Comparison of ENCODE assay signal across 21 cellular contexts in genomic region chr1:38740543-38740942, GRCh38.
A peak's percentile ranks its signal among the peaks of the same experiment; 100 is the strongest.
DNase-seq lines count a peak whose midpoint lies in the region; TF ChIP-seq lines count a peak whose summit lies in the region.
"Had no signal": no experiment of that assay in that cellular context is flagged by ENCODE, and none has a peak within 500 bp of the region (broad histone marks: within the 10 kb centered on the region; RNA-seq: fewer than 3 reads in every experiment).

No MANE protein-coding gene starts in this region.

- H3K4me1 ChIP-seq in GM23248 (ENCODE audit: insufficient read depth) (no peaks in the 10 kb centered on the region), SJCRH30 (peaks cover 32% of the 10 kb centered on the region), neuronal stem cell (ENCODE audit: control insufficient read depth in 2 of 2, insufficient read depth in 1 of 2, low read depth in 1 of 2, low read length in 2 of 2) (peaks cover 0 to 6% of the 10 kb centered on the region in 2 donors)
- H3K4me1 ChIP-seq: breast epithelium, parathyroid adenoma, thyroid gland had no signal

- no peak overlapping the region for H4K91ac ChIP-seq in neuronal stem cell (ENCODE audit: low read depth, low read length, poor library complexity)

- H3K9me2 ChIP-seq in GM23248 (ENCODE audit: insufficient read depth) = no peaks in the 10 kb centered on the region

- no peak overlapping the region for H3K14ac ChIP-seq in neuronal stem cell (ENCODE audit: low read length)

- no peaks in the 10 kb centered on the region for H4K20me1 ChIP-seq in GM23248 (ENCODE audit: insufficient read depth)

- H3K4ac ChIP-seq in neuronal stem cell (ENCODE audit: low read length) = no peak overlapping the region

- no peak overlapping the region for H2BK120ac ChIP-seq in neuronal stem cell (ENCODE audit: low read depth, low read length)

- no peaks in the 10 kb centered on the region for H3K9me3 ChIP-seq in GM23248 (ENCODE audit: low read depth)
- no peaks in the 10 kb centered on the region for H3K9me3 ChIP-seq in SJCRH30 (replicated peaks)
- no peaks in the 10 kb centered on the region for H3K9me3 ChIP-seq in neuronal stem cell (replicated peaks in 1 of 2; ENCODE audit: control insufficient read depth in 2 of 2, insufficient read depth in 1 of 2, low read depth in 1 of 2, low read length in 2 of 2)
- H3K9me3 ChIP-seq: breast epithelium, thyroid gland had no signal

- 23 to 33% methylated on average over 7 of the region's 7 CpGs for WGBS in GM23248 (ENCODE audit: low coverage in 1 of 2, low lambda C conversion rate in 2 of 2, missing lambda C conversion rate in 2 of 2), 2 experiments
- WGBS in neuronal stem cell (ENCODE audit: extremely low coverage in 2 of 2, insufficient read length in 2 of 2, insufficient replicate concordance in 1 of 2), 2 donors = no CpG with 5 or more reads among the region's 7 CpGs

- H3K27ac ChIP-seq in GM23248 = no peak overlapping the region
- H3K27ac ChIP-seq in SJCRH30 = peak overlapping the region; percentile 10; the same call in 1 of the 2 replicates
- no peak overlapping the region for H3K27ac ChIP-seq in neuronal stem cell (replicated peaks; ENCODE audit: low read length)
- H3K27ac ChIP-seq: breast epithelium, dorsolateral prefrontal cortex, parathyroid adenoma, thyroid gland had no signal

- H3K36me3 ChIP-seq in GM23248 (ENCODE audit: low read depth) (no peaks in the 10 kb centered on the region), SJCRH30 (no peaks in the 10 kb centered on the region), neuronal stem cell (replicated peaks in 1 of 2; ENCODE audit: control insufficient read depth in 2 of 2, insufficient read depth in 2 of 2, low read length in 2 of 2) (no peaks in the 10 kb centered on the region)
- H3K36me3 ChIP-seq: breast epithelium, thyroid gland had no signal

- H3K18ac ChIP-seq in neuronal stem cell (ENCODE audit: low read length) = peak overlapping the region; percentile 6

- H3K79me1 ChIP-seq in neuronal stem cell (ENCODE audit: low read depth, low read length) = no peaks in the 10 kb centered on the region

- no peak overlapping the region for H3K4me3 ChIP-seq in GM23248
- no peak overlapping the region for H3K4me3 ChIP-seq in SJCRH30
- no peak overlapping the region for H3K4me3 ChIP-seq in epithelial cell of esophagus (ENCODE audit: low read length)
- H3K4me3 ChIP-seq in neuronal stem cell (ENCODE audit: low read length in 2 of 2) = no peak overlapping the region
- H3K4me3 ChIP-seq: breast epithelium, dorsolateral prefrontal cortex, thyroid gland had no signal

- H3K9ac ChIP-seq in GM23248 = no peak overlapping the region
- no peak overlapping the region for H3K9ac ChIP-seq in neuronal stem cell (ENCODE audit: low read depth, low read length, poor library complexity)
- H3K9ac ChIP-seq: parathyroid adenoma had no signal

- H3K27me3 ChIP-seq in GM23248 (replicated peaks; ENCODE audit: insufficient read depth) (no peaks in the 10 kb centered on the region), SJCRH30 (no peaks in the 10 kb centered on the region), neuronal stem cell (ENCODE audit: control insufficient read depth in 3 of 3, insufficient read depth in 3 of 3, low read depth in 1 of 3, low read length in 3 of 3) (peaks cover 0 to 9% (median 0%) of the 10 kb centered on the region in 3 experiments)
- H3K27me3 ChIP-seq: breast epithelium, dorsolateral prefrontal cortex, thyroid gland had no signal

- no peak overlapping the region for H2BK5ac ChIP-seq in neuronal stem cell (ENCODE audit: low read length)

- no peak overlapping the region for H3K23ac ChIP-seq in neuronal stem cell (ENCODE audit: low read depth, low read length, poor library complexity)

- H2AFZ ChIP-seq in GM23248 (no peak overlapping the region), neuronal stem cell (ENCODE audit: low read length) (no peak overlapping the region)
- H2AFZ ChIP-seq: parathyroid adenoma had no signal

- TF ChIP-seq CTCF in epithelial cell of esophagus (IDR thresholded peaks at IDR 0.05; ENCODE audit: insufficient read depth, low read depth, low read length, missing control alignments) = no peak

- DNase-seq in GM23248 (peak; percentile 4), SJCRH30 (peak in 1 of 2 experiments; percentile 29), epithelial cell of esophagus (ENCODE audit: low read depth) (peak; percentile 76), neuronal stem cell (ENCODE audit: low spot score) (no peak), D341Med (ENCODE audit: low spot score) (no peak)
- DNase-seq in activated CD4-positive, alpha-beta T cell treated with anti-CD3 and anti-CD28 coated beads, Interleukin-2, amount 50 U/mL, for 48 hours = no peak
- DNase-seq in activated CD8-positive, alpha-beta memory T cell treated with anti-CD3 and anti-CD28 coated beads, Interleukin-2, amount 50 U/mL, for 48 hours = no peak
- DNase-seq: activated CD4-positive, CD25-positive, alpha-beta regulatory T cell treated with anti-CD3 and anti-CD28 coated beads, Interleukin-2, amount 50 U/mL, for 72 hours; activated CD8-positive, alpha-beta T cell treated with anti-CD3 and anti-CD28 coated beads, Interleukin-2, amount 10 ng/mL, durations not matched to agents 7 days and 5 days; activated effector memory CD4-positive, alpha-beta T cell treated with anti-CD3 and anti-CD28 coated beads, Interleukin-2, amount 50 U/mL, for 16 hours; dorsolateral prefrontal cortex; glutamatergic neuron; KG1; midbrain; natural killer cell; NCI-H1436 treated with DMSO at 0.1 percent for 48 hours; NCI-H524 treated with DMSO at 0.1 percent for 48 hours; stimulated activated CD4-positive, alpha-beta T cell treated with anti-CD3 and anti-CD28 coated beads, Interleukin-15, amount 100 ng/mL, for 24 hours; thyroid gland had no signal

- H3K4me2 ChIP-seq in GM23248 (ENCODE audit: unreplicated experiment) = no peak overlapping the region
- no peak overlapping the region for H3K4me2 ChIP-seq in neuronal stem cell (ENCODE audit: insufficient read depth, low read length, poor library complexity, severe bottlenecking)

- H2AK5ac ChIP-seq in neuronal stem cell (ENCODE audit: low read depth, low read length) = peak overlapping the region; percentile 89

- no peaks in the 10 kb centered on the region for H3K79me2 ChIP-seq in GM23248 (ENCODE audit: insufficient read depth)
- H3K79me2 ChIP-seq: parathyroid adenoma had no signal

- in situ Hi-C loops in GM23248 (cut with MboI) = no loop called here

- H3F3A ChIP-seq in GM23248 (ENCODE audit: insufficient read depth) = no peaks in the 10 kb centered on the region

- H2BK15ac ChIP-seq in neuronal stem cell (ENCODE audit: low read length) = peak overlapping the region; percentile 42

- no peak overlapping the region for H2BK12ac ChIP-seq in neuronal stem cell (ENCODE audit: low read length)

- no peak overlapping the region for H4K8ac ChIP-seq in neuronal stem cell (ENCODE audit: low read depth, low read length)

Comparison
In these comparisons a context has a peak if more than half of its experiments do, and no peak if none do; other contexts are left out.
1. DNase-seq: peak in GM23248 (single experiment) and epithelial cell of esophagus (single experiment); none in neuronal stem cell (single experiment), D341Med (single experiment), activated CD4-positive, alpha-beta T cell treated with anti-CD3 and anti-CD28 coated beads, Interleukin-2, amount 50 U/mL, for 48 hours (0 of 2) and activated CD8-positive, alpha-beta memory T cell treated with anti-CD3 and anti-CD28 coated beads, Interleukin-2, amount 50 U/mL, for 48 hours (single experiment).